Comparison of ENCODE assay signal across 1 cellular context in the genomic region with DNA sequence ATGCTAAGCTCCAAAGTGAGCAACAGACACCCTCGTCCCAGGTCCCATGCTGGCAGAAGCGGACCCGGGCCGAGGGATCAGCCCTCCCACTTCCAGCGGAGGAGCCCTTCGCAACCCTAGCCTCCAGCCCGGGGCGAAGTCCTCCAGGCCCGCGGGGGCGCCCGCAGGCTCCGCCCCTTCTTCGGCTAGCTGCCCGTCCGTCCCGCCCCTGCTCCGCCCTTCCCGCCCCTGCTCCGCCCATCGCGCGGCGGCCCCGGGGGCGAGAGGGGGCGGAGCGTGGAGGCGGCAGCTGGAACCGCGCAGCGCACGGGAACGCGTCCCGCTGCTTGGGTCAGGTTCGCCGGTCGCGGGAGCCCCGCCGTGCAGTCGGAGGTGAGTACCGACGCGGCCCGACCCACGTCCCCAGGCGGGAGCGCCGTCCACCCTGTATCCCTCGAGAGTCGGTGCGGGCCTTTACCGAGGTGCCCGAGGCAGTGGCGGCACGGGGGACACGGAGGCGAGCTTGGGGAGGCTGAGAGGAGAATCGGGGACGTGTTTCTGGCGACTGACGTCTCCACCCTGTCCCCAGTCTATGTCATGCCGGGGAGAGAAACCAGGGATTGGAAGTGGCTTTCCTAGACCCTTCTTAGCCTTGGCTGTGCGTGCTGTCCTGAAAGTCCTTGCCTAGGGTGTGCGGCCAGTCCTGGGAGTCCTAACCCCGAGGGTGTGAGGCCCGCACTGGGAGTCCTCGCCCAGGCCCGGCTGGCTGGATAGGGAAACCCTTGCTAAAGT.
A peak's percentile ranks its signal among the peaks of the same experiment; 100 is the strongest.
TF ChIP-seq lines count a peak whose summit lies in the region.

A gene (plus strand): TSS at position 280 of the 771 bp plus-strand sequence. CDS start 20,864 bp downstream, outside the sequence.

TF ChIP-seq in K562, 482 proteins besides CTCF, POLR2A, EP300 and RAD21 (continued from another document and continues in another):
- TF ChIP-seq ZNF23 (CRISPR knock-in tag; IDR thresholded peaks at IDR 0.05) = no peak
- TF ChIP-seq ZNF324 (CRISPR knock-in tag; IDR thresholded peaks at IDR 0.05) = no peak
- peak; percentile 36 for TF ChIP-seq TBP (optimal IDR thresholded peaks at IDR 0.05; ENCODE audit: low read depth, low read length)
- TF ChIP-seq NCOA6 (IDR thresholded peaks at IDR 0.05) = no peak; the same call in 1 of the 2 replicates
- TF ChIP-seq, protein P1, sequence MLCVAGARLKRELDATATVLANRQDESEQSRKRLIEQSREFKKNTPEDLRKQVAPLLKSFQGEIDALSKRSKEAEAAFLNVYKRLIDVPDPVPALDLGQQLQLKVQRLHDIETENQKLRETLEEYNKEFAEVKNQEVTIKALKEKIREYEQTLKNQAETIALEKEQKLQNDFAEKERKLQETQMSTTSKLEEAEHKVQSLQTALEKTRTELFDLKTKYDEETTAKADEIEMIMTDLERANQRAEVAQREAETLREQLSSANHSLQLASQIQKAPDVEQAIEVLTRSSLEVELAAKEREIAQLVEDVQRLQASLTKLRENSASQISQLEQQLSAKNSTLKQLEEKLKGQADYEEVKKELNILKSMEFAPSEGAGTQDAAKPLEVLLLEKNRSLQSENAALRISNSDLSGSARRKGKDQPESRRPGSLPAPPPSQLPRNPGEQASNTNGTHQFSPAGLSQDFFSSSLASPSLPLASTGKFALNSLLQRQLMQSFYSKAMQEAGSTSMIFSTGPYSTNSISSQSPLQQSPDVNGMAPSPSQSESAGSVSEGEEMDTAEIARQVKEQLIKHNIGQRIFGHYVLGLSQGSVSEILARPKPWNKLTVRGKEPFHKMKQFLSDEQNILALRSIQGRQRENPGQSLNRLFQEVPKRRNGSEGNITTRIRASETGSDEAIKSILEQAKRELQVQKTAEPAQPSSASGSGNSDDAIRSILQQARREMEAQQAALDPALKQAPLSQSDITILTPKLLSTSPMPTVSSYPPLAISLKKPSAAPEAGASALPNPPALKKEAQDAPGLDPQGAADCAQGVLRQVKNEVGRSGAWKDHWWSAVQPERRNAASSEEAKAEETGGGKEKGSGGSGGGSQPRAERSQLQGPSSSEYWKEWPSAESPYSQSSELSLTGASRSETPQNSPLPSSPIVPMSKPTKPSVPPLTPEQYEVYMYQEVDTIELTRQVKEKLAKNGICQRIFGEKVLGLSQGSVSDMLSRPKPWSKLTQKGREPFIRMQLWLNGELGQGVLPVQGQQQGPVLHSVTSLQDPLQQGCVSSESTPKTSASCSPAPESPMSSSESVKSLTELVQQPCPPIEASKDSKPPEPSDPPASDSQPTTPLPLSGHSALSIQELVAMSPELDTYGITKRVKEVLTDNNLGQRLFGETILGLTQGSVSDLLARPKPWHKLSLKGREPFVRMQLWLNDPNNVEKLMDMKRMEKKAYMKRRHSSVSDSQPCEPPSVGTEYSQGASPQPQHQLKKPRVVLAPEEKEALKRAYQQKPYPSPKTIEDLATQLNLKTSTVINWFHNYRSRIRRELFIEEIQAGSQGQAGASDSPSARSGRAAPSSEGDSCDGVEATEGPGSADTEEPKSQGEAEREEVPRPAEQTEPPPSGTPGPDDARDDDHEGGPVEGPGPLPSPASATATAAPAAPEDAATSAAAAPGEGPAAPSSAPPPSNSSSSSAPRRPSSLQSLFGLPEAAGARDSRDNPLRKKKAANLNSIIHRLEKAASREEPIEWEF (CRISPR knock-in tag; IDR thresholded peaks at IDR 0.05) = no peak
- TF ChIP-seq, protein P2, sequence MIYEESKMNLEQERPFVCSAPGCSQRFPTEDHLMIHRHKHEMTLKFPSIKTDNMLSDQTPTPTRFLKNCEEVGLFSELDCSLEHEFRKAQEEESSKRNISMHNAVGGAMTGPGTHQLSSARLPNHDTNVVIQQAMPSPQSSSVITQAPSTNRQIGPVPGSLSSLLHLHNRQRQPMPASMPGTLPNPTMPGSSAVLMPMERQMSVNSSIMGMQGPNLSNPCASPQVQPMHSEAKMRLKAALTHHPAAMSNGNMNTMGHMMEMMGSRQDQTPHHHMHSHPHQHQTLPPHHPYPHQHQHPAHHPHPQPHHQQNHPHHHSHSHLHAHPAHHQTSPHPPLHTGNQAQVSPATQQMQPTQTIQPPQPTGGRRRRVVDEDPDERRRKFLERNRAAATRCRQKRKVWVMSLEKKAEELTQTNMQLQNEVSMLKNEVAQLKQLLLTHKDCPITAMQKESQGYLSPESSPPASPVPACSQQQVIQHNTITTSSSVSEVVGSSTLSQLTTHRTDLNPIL (CRISPR knock-in tag; IDR thresholded peaks at IDR 0.05) = no peak
- no peak for TF ChIP-seq MXI1 (IDR thresholded peaks at IDR 0.05; ENCODE audit: low read depth, low read length)
- TF ChIP-seq, protein P3, sequence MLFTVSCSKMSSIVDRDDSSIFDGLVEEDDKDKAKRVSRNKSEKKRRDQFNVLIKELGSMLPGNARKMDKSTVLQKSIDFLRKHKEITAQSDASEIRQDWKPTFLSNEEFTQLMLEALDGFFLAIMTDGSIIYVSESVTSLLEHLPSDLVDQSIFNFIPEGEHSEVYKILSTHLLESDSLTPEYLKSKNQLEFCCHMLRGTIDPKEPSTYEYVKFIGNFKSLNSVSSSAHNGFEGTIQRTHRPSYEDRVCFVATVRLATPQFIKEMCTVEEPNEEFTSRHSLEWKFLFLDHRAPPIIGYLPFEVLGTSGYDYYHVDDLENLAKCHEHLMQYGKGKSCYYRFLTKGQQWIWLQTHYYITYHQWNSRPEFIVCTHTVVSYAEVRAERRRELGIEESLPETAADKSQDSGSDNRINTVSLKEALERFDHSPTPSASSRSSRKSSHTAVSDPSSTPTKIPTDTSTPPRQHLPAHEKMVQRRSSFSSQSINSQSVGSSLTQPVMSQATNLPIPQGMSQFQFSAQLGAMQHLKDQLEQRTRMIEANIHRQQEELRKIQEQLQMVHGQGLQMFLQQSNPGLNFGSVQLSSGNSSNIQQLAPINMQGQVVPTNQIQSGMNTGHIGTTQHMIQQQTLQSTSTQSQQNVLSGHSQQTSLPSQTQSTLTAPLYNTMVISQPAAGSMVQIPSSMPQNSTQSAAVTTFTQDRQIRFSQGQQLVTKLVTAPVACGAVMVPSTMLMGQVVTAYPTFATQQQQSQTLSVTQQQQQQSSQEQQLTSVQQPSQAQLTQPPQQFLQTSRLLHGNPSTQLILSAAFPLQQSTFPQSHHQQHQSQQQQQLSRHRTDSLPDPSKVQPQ (CRISPR knock-in tag; IDR thresholded peaks at IDR 0.05; ENCODE audit: borderline replicate concordance) = no peak
- peak; percentile 32; the same call in 1 of the 2 replicates for TF ChIP-seq ATF7 (IDR thresholded peaks at IDR 0.05)
- TF ChIP-seq PCBP1 (IDR thresholded peaks at IDR 0.05; ENCODE audit: low read depth, low read length, poor library complexity, severe bottlenecking) = no peak
- no peak for TF ChIP-seq IRF2 (CRISPR knock-in tag; IDR thresholded peaks at IDR 0.05)
- TF ChIP-seq FOXA3 (CRISPR knock-in tag; conservative IDR thresholded peaks at IDR 0.05 in 1 of 2, IDR thresholded peaks at IDR 0.05 in 1 of 2) = no peak
- no peak for TF ChIP-seq RNF2 (IDR thresholded peaks at IDR 0.05)
- no peak for TF ChIP-seq ZNF830 (CRISPR knock-in tag; IDR thresholded peaks at IDR 0.05)
- no peak for TF ChIP-seq ILF3 (IDR thresholded peaks at IDR 0.05; ENCODE audit: borderline replicate concordance)
- peak; percentile 48; the same call in 1 of the 2 replicates for TF ChIP-seq SUPT5H (IDR thresholded peaks at IDR 0.05)
- TF ChIP-seq, protein P4, sequence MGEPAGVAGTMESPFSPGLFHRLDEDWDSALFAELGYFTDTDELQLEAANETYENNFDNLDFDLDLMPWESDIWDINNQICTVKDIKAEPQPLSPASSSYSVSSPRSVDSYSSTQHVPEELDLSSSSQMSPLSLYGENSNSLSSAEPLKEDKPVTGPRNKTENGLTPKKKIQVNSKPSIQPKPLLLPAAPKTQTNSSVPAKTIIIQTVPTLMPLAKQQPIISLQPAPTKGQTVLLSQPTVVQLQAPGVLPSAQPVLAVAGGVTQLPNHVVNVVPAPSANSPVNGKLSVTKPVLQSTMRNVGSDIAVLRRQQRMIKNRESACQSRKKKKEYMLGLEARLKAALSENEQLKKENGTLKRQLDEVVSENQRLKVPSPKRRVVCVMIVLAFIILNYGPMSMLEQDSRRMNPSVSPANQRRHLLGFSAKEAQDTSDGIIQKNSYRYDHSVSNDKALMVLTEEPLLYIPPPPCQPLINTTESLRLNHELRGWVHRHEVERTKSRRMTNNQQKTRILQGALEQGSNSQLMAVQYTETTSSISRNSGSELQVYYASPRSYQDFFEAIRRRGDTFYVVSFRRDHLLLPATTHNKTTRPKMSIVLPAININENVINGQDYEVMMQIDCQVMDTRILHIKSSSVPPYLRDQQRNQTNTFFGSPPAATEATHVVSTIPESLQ (CRISPR knock-in tag; IDR thresholded peaks at IDR 0.05) = no peak
- TF ChIP-seq, protein P5, sequence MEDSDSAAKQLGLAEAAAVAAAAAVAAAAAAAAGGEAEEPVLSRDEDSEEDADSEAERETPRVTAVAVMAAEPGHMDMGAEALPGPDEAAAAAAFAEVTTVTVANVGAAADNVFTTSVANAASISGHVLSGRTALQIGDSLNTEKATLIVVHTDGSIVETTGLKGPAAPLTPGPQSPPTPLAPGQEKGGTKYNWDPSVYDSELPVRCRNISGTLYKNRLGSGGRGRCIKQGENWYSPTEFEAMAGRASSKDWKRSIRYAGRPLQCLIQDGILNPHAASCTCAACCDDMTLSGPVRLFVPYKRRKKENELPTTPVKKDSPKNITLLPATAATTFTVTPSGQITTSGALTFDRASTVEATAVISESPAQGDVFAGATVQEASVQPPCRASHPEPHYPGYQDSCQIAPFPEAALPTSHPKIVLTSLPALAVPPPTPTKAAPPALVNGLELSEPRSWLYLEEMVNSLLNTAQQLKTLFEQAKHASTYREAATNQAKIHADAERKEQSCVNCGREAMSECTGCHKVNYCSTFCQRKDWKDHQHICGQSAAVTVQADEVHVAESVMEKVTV (CRISPR knock-in tag; IDR thresholded peaks at IDR 0.05) = no peak
- no peak for TF ChIP-seq ZFP30 (CRISPR knock-in tag; IDR thresholded peaks at IDR 0.05; ENCODE audit: borderline replicate concordance)
- TF ChIP-seq HDAC8 (tag; IDR thresholded peaks at IDR 0.05) = no peak
- no peak for TF ChIP-seq NR2C1 (IDR thresholded peaks at IDR 0.05)
- no peak for TF ChIP-seq NR2C1 (tag; IDR thresholded peaks at IDR 0.05)
- TF ChIP-seq PURB (CRISPR knock-in tag; IDR thresholded peaks at IDR 0.05; ENCODE audit: low read depth) = no peak
- TF ChIP-seq ZNF175 (CRISPR knock-in tag; IDR thresholded peaks at IDR 0.05; ENCODE audit: low read depth) = no peak
- TF ChIP-seq ZNF232 (CRISPR knock-in tag; IDR thresholded peaks at IDR 0.05) = no peak
- peak; percentile 64; the same call in 1 of the 2 replicates for TF ChIP-seq ZBTB7A (IDR thresholded peaks at IDR 0.05; ENCODE audit: borderline replicate concordance, control insufficient read depth, low read depth, low read length)
- TF ChIP-seq, protein P6, sequence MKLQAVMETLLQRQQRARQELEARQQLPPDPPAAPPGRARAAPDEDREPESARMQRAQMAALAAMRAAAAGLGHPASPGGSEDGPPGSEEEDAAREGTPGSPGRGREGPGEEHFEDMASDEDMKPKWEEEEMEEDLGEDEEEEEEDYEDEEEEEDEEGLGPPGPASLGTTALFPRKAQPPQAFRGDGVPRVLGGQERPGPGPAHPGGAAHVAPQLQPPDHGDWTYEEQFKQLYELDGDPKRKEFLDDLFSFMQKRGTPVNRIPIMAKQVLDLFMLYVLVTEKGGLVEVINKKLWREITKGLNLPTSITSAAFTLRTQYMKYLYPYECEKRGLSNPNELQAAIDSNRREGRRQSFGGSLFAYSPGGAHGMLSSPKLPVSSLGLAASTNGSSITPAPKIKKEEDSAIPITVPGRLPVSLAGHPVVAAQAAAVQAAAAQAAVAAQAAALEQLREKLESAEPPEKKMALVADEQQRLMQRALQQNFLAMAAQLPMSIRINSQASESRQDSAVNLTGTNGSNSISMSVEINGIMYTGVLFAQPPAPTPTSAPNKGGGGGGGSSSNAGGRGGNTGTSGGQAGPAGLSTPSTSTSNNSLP (IDR thresholded peaks at IDR 0.05; ENCODE audit: borderline replicate concordance, low read depth, low read length) = no peak
- no peak for TF ChIP-seq STAG1 (CRISPR knock-in tag; IDR thresholded peaks at IDR 0.05; ENCODE audit: borderline replicate concordance)
- no peak for TF ChIP-seq FOSL1 (tag; conservative IDR thresholded peaks at IDR 0.05)
- TF ChIP-seq NUFIP1 (IDR thresholded peaks at IDR 0.05; ENCODE audit: partially characterized antibody) = no peak
- TF ChIP-seq, protein P7, sequence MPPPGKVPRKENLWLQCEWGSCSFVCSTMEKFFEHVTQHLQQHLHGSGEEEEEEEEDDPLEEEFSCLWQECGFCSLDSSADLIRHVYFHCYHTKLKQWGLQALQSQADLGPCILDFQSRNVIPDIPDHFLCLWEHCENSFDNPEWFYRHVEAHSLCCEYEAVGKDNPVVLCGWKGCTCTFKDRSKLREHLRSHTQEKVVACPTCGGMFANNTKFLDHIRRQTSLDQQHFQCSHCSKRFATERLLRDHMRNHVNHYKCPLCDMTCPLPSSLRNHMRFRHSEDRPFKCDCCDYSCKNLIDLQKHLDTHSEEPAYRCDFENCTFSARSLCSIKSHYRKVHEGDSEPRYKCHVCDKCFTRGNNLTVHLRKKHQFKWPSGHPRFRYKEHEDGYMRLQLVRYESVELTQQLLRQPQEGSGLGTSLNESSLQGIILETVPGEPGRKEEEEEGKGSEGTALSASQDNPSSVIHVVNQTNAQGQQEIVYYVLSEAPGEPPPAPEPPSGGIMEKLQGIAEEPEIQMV (tag; conservative IDR thresholded peaks at IDR 0.05; ENCODE audit: low read depth) = no peak
- TF ChIP-seq ZC3H4 (CRISPR knock-in tag; IDR thresholded peaks at IDR 0.05; ENCODE audit: borderline replicate concordance) = no peak
- no peak for TF ChIP-seq ZKSCAN8 (CRISPR knock-in tag; IDR thresholded peaks at IDR 0.05)
- no peak for TF ChIP-seq ZNF444 (CRISPR knock-in tag; IDR thresholded peaks at IDR 0.05)
- no peak for TF ChIP-seq NONO (IDR thresholded peaks at IDR 0.05; ENCODE audit: low read depth in 2 of 2, low read length in 1 of 2)
- TF ChIP-seq, protein P8, sequence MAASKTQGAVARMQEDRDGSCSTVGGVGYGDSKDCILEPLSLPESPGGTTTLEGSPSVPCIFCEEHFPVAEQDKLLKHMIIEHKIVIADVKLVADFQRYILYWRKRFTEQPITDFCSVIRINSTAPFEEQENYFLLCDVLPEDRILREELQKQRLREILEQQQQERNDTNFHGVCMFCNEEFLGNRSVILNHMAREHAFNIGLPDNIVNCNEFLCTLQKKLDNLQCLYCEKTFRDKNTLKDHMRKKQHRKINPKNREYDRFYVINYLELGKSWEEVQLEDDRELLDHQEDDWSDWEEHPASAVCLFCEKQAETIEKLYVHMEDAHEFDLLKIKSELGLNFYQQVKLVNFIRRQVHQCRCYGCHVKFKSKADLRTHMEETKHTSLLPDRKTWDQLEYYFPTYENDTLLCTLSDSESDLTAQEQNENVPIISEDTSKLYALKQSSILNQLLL (CRISPR knock-in tag; IDR thresholded peaks at IDR 0.05; ENCODE audit: borderline replicate concordance) = no peak
- TF ChIP-seq, protein P9, sequence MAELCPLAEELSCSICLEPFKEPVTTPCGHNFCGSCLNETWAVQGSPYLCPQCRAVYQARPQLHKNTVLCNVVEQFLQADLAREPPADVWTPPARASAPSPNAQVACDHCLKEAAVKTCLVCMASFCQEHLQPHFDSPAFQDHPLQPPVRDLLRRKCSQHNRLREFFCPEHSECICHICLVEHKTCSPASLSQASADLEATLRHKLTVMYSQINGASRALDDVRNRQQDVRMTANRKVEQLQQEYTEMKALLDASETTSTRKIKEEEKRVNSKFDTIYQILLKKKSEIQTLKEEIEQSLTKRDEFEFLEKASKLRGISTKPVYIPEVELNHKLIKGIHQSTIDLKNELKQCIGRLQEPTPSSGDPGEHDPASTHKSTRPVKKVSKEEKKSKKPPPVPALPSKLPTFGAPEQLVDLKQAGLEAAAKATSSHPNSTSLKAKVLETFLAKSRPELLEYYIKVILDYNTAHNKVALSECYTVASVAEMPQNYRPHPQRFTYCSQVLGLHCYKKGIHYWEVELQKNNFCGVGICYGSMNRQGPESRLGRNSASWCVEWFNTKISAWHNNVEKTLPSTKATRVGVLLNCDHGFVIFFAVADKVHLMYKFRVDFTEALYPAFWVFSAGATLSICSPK (IDR thresholded peaks at IDR 0.05; ENCODE audit: borderline replicate concordance) = no peak
- no peak for TF ChIP-seq ARHGAP35 (IDR thresholded peaks at IDR 0.05; ENCODE audit: partially characterized antibody)
- TF ChIP-seq GATAD2B (IDR thresholded peaks at IDR 0.05; ENCODE audit: borderline replicate concordance) = no peak
